Comparison of ENCODE assay signal across 16 cellular contexts in genomic region chr4:138669479-138670165, GRCh38.
A peak's percentile ranks its signal among the peaks of the same experiment; 100 is the strongest.
DNase-seq lines count a peak whose midpoint lies in the region; ATAC-seq and TF ChIP-seq lines count a peak whose summit lies in the region.
"Had no signal": no experiment of that assay in that cellular context is flagged by ENCODE, and none has a peak within 500 bp of the region (broad histone marks: within the 10 kb centered on the region; RNA-seq: fewer than 3 reads in every experiment).

No MANE protein-coding gene starts in this region.

- H4K91ac ChIP-seq in mesenchymal stem cell (ENCODE audit: low read length) = no peak overlapping the region

- no peak overlapping the region for H3K23ac ChIP-seq in mesenchymal stem cell (ENCODE audit: low read length in 2 of 2)

- CTCF ChIA-PET in Caco-2 (lab: Charles Lee) = no interaction called here

- no peak overlapping the region for H4K8ac ChIP-seq in mesenchymal stem cell (ENCODE audit: low read length)

- H3K4me3 ChIP-seq in SJSA1 (no peak overlapping the region), mesenchymal stem cell (ENCODE audit: insufficient read depth in 1 of 2, low read depth in 1 of 2, low read length in 2 of 2) (no peak overlapping the region), Caco-2 (ENCODE audit: low read depth, low read length) (no peak overlapping the region)
- H3K4me3 ChIP-seq: dorsolateral prefrontal cortex, mucosa of descending colon had no signal

- in situ Hi-C loops in GM13977 (cut with MboI; ENCODE audit: low pct_unique_long_range_greater_than_20kb, low sequenced_read_pairs, unreplicated experiment) = no loop called here

- H3K27ac ChIP-seq in SJSA1 = peak overlapping the region; percentile 85
- peak overlapping the region; percentile 84 for H3K27ac ChIP-seq in mesenchymal stem cell (ENCODE audit: low read length, poor library complexity, severe bottlenecking)
- H3K27ac ChIP-seq: dorsolateral prefrontal cortex had no signal

- H2AFZ ChIP-seq in mesenchymal stem cell (ENCODE audit: low read depth, low read length) = no peak overlapping the region

- H3K9me3 ChIP-seq in SJSA1 (replicated peaks) (no peaks in the 10 kb centered on the region), mesenchymal stem cell (ENCODE audit: control insufficient read depth, low read length) (no peaks in the 10 kb centered on the region), Caco-2 (no peaks in the 10 kb centered on the region)
- H3K9me3 ChIP-seq: mucosa of descending colon had no signal

- intact Hi-C loops in Caco-2 (cut with micrococcal nuclease; ENCODE audit: unreplicated experiment) = loop anchor here (10.0 kb wide), 1 partner anchor 425 kb away; the partner anchor contains the start of gene SLC7A11

- no peak overlapping the region for H3K4ac ChIP-seq in mesenchymal stem cell (ENCODE audit: low read depth in 1 of 2, low read length in 2 of 2)

- no peak overlapping the region for H2BK120ac ChIP-seq in mesenchymal stem cell (ENCODE audit: low read depth, low read length)

- no peaks in the 10 kb centered on the region for H3K9me3 Mint-ChIP-seq in Caco-2 (ENCODE audit: unreplicated experiment)
- H3K9me3 Mint-ChIP-seq: activated CD4-positive, alpha-beta T cell treated with anti-CD3 and anti-CD28 coated beads, Interleukin-2, amount 10 ng/mL, durations not matched to agents 7 days and 5 days had no signal

- H3K27ac Mint-ChIP-seq in Caco-2 (ENCODE audit: unreplicated experiment) = no peak overlapping the region
- H3K27ac Mint-ChIP-seq: activated CD4-positive, alpha-beta T cell treated with anti-CD3 and anti-CD28 coated beads, Interleukin-2, amount 10 ng/mL, durations not matched to agents 7 days and 5 days; type B pancreatic cell had no signal

- DNase-seq in GM13977 (ENCODE audit: low spot score) = peak; percentile 28
- peak; percentile 49 to 89 for DNase-seq in SJSA1 (ENCODE audit: low read depth in 1 of 2, low spot score in 2 of 2)
- DNase-seq in mesenchymal stem cell = peak; percentile 70
- no peak for DNase-seq in GOT3 (lab: John Stamatoyannopoulos, UW)
- DNase-seq in NCI-H146 treated with DMSO at 0.1 percent for 48 hours (lab: John Stamatoyannopoulos, UW; ENCODE audit: unreplicated experiment) = no peak
- no peak for DNase-seq in Caco-2
- DNase-seq: activated CD4-positive, alpha-beta T cell treated with anti-CD3 and anti-CD28 coated beads, Interleukin-2, amount 10 ng/mL, durations not matched to agents 7 days and 5 days; activated naive CD4-positive, alpha-beta T cell treated with anti-CD3 and anti-CD28 coated beads, Interleukin-2, amount 50 U/mL, for 16 hours; dorsolateral prefrontal cortex; hypothalamus; mucosa of descending colon; NCI-H1436 treated with DMSO at 0.1 percent for 48 hours; right cardiac atrium had no signal

- no peak overlapping the region for H3K9ac ChIP-seq in mesenchymal stem cell (ENCODE audit: low read length)

- H2BK5ac ChIP-seq in mesenchymal stem cell (ENCODE audit: low read depth, low read length, poor library complexity, severe bottlenecking) = no peak overlapping the region

- no peaks in the 10 kb centered on the region for H3K36me3 ChIP-seq in SJSA1
- H3K36me3 ChIP-seq in mesenchymal stem cell (ENCODE audit: control insufficient read depth in 1 of 2, insufficient read depth in 2 of 2, low read depth in 1 of 2, low read length in 2 of 2) = no peaks in the 10 kb centered on the region
- H3K36me3 ChIP-seq in Caco-2 (ENCODE audit: control insufficient read depth, insufficient read depth, low read length) = no peaks in the 10 kb centered on the region

- H3K79me1 ChIP-seq in mesenchymal stem cell (replicated peaks; ENCODE audit: low read length, poor library complexity, severe bottlenecking) = no peaks in the 10 kb centered on the region

- TF ChIP-seq CTCF in GM13977 (IDR thresholded peaks at IDR 0.05; ENCODE audit: extremely low read depth, insufficient read depth, missing control alignments) (no peak), Caco-2 (IDR thresholded peaks at IDR 0.05; ENCODE audit: insufficient read depth in 1 of 2, low read depth in 1 of 2, low read length in 1 of 2, severe bottlenecking in 1 of 2, unreplicated experiment in 1 of 2) (no peak)

- H3K27me3 ChIP-seq in SJSA1 (replicated peaks) (no peaks in the 10 kb centered on the region), mesenchymal stem cell (ENCODE audit: control insufficient read depth in 1 of 2, insufficient read depth in 1 of 2, low read length in 2 of 2) (no peaks in the 10 kb centered on the region), Caco-2 (replicated peaks; ENCODE audit: control insufficient read depth, insufficient read depth, low read length) (no peaks in the 10 kb centered on the region)
- H3K27me3 ChIP-seq: dorsolateral prefrontal cortex had no signal

- H3K18ac ChIP-seq in mesenchymal stem cell (ENCODE audit: low read depth in 1 of 2, low read length in 2 of 2) = no peak overlapping the region

- WGBS in mesenchymal stem cell = 48% methylated on average over 5 of the region's 6 CpGs

- H3K4me1 ChIP-seq in SJSA1 (replicated peaks) (peaks cover 65% of the 10 kb centered on the region), mesenchymal stem cell (ENCODE audit: control insufficient read depth, insufficient read depth, low read depth, low read length) (peaks cover 20% of the 10 kb centered on the region), Caco-2 (peaks cover 11% of the 10 kb centered on the region)

- H3K14ac ChIP-seq in mesenchymal stem cell (ENCODE audit: low read length in 2 of 2) = no peak overlapping the region

- no peak overlapping the region for H3K4me3 Mint-ChIP-seq in Caco-2 (ENCODE audit: unreplicated experiment)
- H3K4me3 Mint-ChIP-seq: activated CD4-positive, alpha-beta T cell treated with anti-CD3 and anti-CD28 coated beads, Interleukin-2, amount 10 ng/mL, durations not matched to agents 7 days and 5 days; type B pancreatic cell had no signal

- H3K4me1 Mint-ChIP-seq in Caco-2 (ENCODE audit: low read depth, unreplicated experiment) = peaks cover 10% of the 10 kb centered on the region
- H3K4me1 Mint-ChIP-seq: activated CD4-positive, alpha-beta T cell treated with anti-CD3 and anti-CD28 coated beads, Interleukin-2, amount 10 ng/mL, durations not matched to agents 7 days and 5 days had no signal

- peak; percentile 72 for ATAC-seq in HG02938 (IDR thresholded peaks at IDR 0.05; ENCODE audit: unreplicated experiment)
- no peak for ATAC-seq in GM21576 (IDR thresholded peaks at IDR 0.05; ENCODE audit: unreplicated experiment)
- ATAC-seq: mucosa of descending colon, right cardiac atrium had no signal

- no TSS peak for BruUV-seq in Caco-2 (replicated peaks; lab: Mats Ljungman, UMichigan)

- POLR2A ChIA-PET in Caco-2 (lab: Charles Lee) = no interaction called here

- H3K27me3 Mint-ChIP-seq in Caco-2 (ENCODE audit: insufficient read depth, unreplicated experiment) = no peaks in the 10 kb centered on the region

- H2BK12ac ChIP-seq in mesenchymal stem cell (ENCODE audit: low read length in 2 of 2) = peak overlapping the region in 1 of 2 experiments; percentile 51

- no peak overlapping the region for H2BK15ac ChIP-seq in mesenchymal stem cell (ENCODE audit: low read depth, poor library complexity, severe bottlenecking)

- no peaks in the 10 kb centered on the region for H3K36me3 Mint-ChIP-seq in Caco-2 (ENCODE audit: insufficient read depth, unreplicated experiment)

- H2AK5ac ChIP-seq in mesenchymal stem cell (ENCODE audit: low read length, severe bottlenecking) = peak overlapping the region; percentile 93

- H3K4me2 ChIP-seq in mesenchymal stem cell (ENCODE audit: low read length, poor library complexity, severe bottlenecking) = no peak overlapping the region

Comparison
In these comparisons a context has a peak if more than half of its experiments do, and no peak if none do; other contexts are left out.
1. DNase-seq: peak in GM13977 (single experiment), SJSA1 (2 of 2) and mesenchymal stem cell (single experiment); none in GOT3 (single experiment), NCI-H146 treated with DMSO at 0.1 percent for 48 hours (single experiment) and Caco-2 (0 of 2).